ENCODE assay signal across 37 cellular contexts in genomic region chr22:16966251-16966650, GRCh38. TPM values are rescaled to one million over a fixed set of nuclear protein-coding genes. Genes with fewer than 3 reads are reported as not detected.
"Had no signal": no experiment of that assay in that cellular context is flagged by ENCODE, and none has a peak within 500 bp of the region (broad histone marks: within the 10 kb centered on the region; RNA-seq: fewer than 3 reads in every experiment).

No MANE protein-coding gene starts in this region.

- H3K27ac ChIP-seq: adrenal gland, body of pancreas, brain microvascular endothelial cell, breast epithelium, VCaP had no signal

- H3K27ac Mint-ChIP-seq: activated B cell treated with CpG ODN at 0.5 μM for 24 hours; activated CD4-positive, alpha-beta memory T cell treated with anti-CD3 and anti-CD28 coated beads for 36 hours; activated CD4-positive, alpha-beta T cell treated with anti-CD3 and anti-CD28 coated beads, Interleukin-2, amount 10 ng/mL, durations not matched to agents 24 days and 14 days; activated CD8-positive, alpha-beta T cell treated with anti-CD3 and anti-CD28 coated beads for 36 hours; activated naive CD4-positive, alpha-beta T cell treated with anti-CD3 and anti-CD28 coated beads for 36 hours; activated naive CD8-positive, alpha-beta T cell treated with anti-CD3 and anti-CD28 coated beads for 36 hours; activated T-cell treated with anti-CD3 and anti-CD28 coated beads, Interleukin-2, amount 50 U/mL, for 72 hours; activated T-helper 1 cell treated with anti-CD3 and anti-CD28 coated beads, Interleukin-12 subunit alpha, Interleukin-12 subunit beta, Interleukin-2, Interleukin-4 antibody, amounts not matched to agents 30 ng/mL and 10 ng/mL and 1 ng/mL, durations not matched to agents 14 hours and 24 hours and 36 hours; activated T-helper 17 cell treated with anti-CD3 and anti-CD28 coated beads, Interleukin-2, amount 50 U/mL, for 72 hours; T-cell; T-helper 2 cell treated with Interferon-gamma antibody and Interleukin-4, amounts not matched to agents 5 μg/mL and 100 μg/mL, for 36 hours had no signal

- H3K9me3 Mint-ChIP-seq: activated B cell treated with CpG ODN at 0.5 μM for 24 hours; activated CD4-positive, alpha-beta memory T cell treated with anti-CD3 and anti-CD28 coated beads for 36 hours; activated CD4-positive, alpha-beta T cell treated with anti-CD3 and anti-CD28 coated beads, Interleukin-2, amount 10 ng/mL, durations not matched to agents 24 days and 14 days; activated CD8-positive, alpha-beta T cell treated with anti-CD3 and anti-CD28 coated beads for 36 hours; activated naive CD4-positive, alpha-beta T cell treated with anti-CD3 and anti-CD28 coated beads for 36 hours; activated naive CD4-positive, alpha-beta T cell treated with anti-CD3 and anti-CD28 coated beads, Interleukin-2, amount 50 U/mL, for 72 hours; activated naive CD8-positive, alpha-beta T cell treated with anti-CD3 and anti-CD28 coated beads for 36 hours; activated T-cell treated with anti-CD3 and anti-CD28 coated beads, Interleukin-2, amount 50 U/mL, for 4 hours; activated T-cell treated with anti-CD3 and anti-CD28 coated beads, Interleukin-2, amount 50 U/mL, for 72 hours; activated T-helper 1 cell treated with anti-CD3 and anti-CD28 coated beads, Interleukin-12 subunit alpha, Interleukin-12 subunit beta, Interleukin-2, Interleukin-4 antibody, amounts not matched to agents 30 ng/mL and 10 ng/mL and 1 ng/mL, durations not matched to agents 14 hours and 24 hours and 36 hours; activated T-helper 17 cell treated with anti-CD3 and anti-CD28 coated beads, Interleukin-2, amount 50 U/mL, for 72 hours; T-cell; T-helper 2 cell treated with Interferon-gamma antibody and Interleukin-4, amounts not matched to agents 5 μg/mL and 100 μg/mL, for 36 hours had no signal

- H3K4me1 Mint-ChIP-seq: activated B cell treated with CpG ODN at 0.5 μM for 24 hours; activated T-helper 17 cell treated with anti-CD3 and anti-CD28 coated beads, Interleukin-2, amount 50 U/mL, for 72 hours had no signal

- H3K4me1 ChIP-seq: adrenal gland, body of pancreas, breast epithelium had no signal

- H3K27me3 Mint-ChIP-seq: activated CD4-positive, alpha-beta T cell treated with anti-CD3 and anti-CD28 coated beads, Interleukin-2, amount 10 ng/mL, durations not matched to agents 24 days and 14 days; activated CD8-positive, alpha-beta T cell treated with anti-CD3 and anti-CD28 coated beads for 36 hours; activated naive CD8-positive, alpha-beta T cell treated with anti-CD3 and anti-CD28 coated beads for 36 hours; T-cell had no signal

- H3K36me3 Mint-ChIP-seq: activated CD4-positive, alpha-beta memory T cell treated with anti-CD3 and anti-CD28 coated beads for 36 hours; activated naive CD4-positive, alpha-beta T cell treated with anti-CD3 and anti-CD28 coated beads, Interleukin-2, amount 50 U/mL, for 72 hours; activated naive CD8-positive, alpha-beta T cell treated with anti-CD3 and anti-CD28 coated beads for 36 hours; T-cell had no signal

- DNase-seq: activated B cell treated with CpG ODN at 0.5 μM for 24 hours; activated CD4-positive, alpha-beta memory T cell treated with anti-CD3 and anti-CD28 coated beads for 36 hours; activated CD4-positive, alpha-beta T cell treated with anti-CD3 and anti-CD28 coated beads for 4 hours; activated CD4-positive, alpha-beta T cell treated with anti-CD3 and anti-CD28 coated beads, Interleukin-2, amount 10 ng/mL, durations not matched to agents 24 days and 14 days; activated CD4-positive, alpha-beta T cell treated with anti-CD3 and anti-CD28 coated beads, Interleukin-2, amount 50 U/mL, for 1 hour; activated CD4-positive, alpha-beta T cell treated with anti-CD3 and anti-CD28 coated beads, Interleukin-2, amount 50 U/mL, for 4 hours; activated CD4-positive, CD25-positive, alpha-beta regulatory T cell treated with anti-CD3 and anti-CD28 coated beads, Interleukin-2, amount 50 U/mL, for 72 hours; activated CD8-positive, alpha-beta memory T cell treated with anti-CD3 and anti-CD28 coated beads, Interleukin-2, amount 50 U/mL, for 4 hours; activated CD8-positive, alpha-beta T cell treated with anti-CD3 and anti-CD28 coated beads for 36 hours; activated gamma-delta T cell treated with Interleukin-2 at 50 U/mL for 16 hours; activated naive CD4-positive, alpha-beta T cell; activated naive CD4-positive, alpha-beta T cell treated with anti-CD3 and anti-CD28 coated beads for 36 hours; activated naive CD4-positive, alpha-beta T cell treated with anti-CD3 and anti-CD28 coated beads, Interleukin-2, amount 50 U/mL, for 16 hours; activated naive CD8-positive, alpha-beta T cell treated with anti-CD3 and anti-CD28 coated beads for 36 hours; activated T-cell treated with anti-CD3 and anti-CD28 coated beads for 4 hours; activated T-cell treated with anti-CD3 and anti-CD28 coated beads, Interleukin-2, amount 50 U/mL, for 1 hour; activated T-cell treated with anti-CD3 and anti-CD28 coated beads, Interleukin-2, amount 50 U/mL, for 4 hours; activated T-cell treated with anti-CD3 and anti-CD28 coated beads, Interleukin-2, amount 50 U/mL, for 72 hours; adrenal gland; amniotic stem cell; body of pancreas; brain microvascular endothelial cell; central memory CD4-positive, alpha-beta T cell; T-cell; T-helper 2 cell; T-helper 9 cell had no signal

- H3K36me3 ChIP-seq: adrenal gland, brain microvascular endothelial cell, breast epithelium had no signal

- H3K9me3 ChIP-seq: adrenal gland, body of pancreas, breast epithelium had no signal

- H3K27me3 ChIP-seq: adrenal gland, body of pancreas, brain microvascular endothelial cell had no signal

- ATAC-seq: activated CD8-positive, alpha-beta T cell treated with anti-CD3 and anti-CD28 coated beads for 36 hours; activated naive CD4-positive, alpha-beta T cell treated with anti-CD3 and anti-CD28 coated beads, Interleukin-2, amount 50 U/mL, for 72 hours; activated T-cell treated with anti-CD3 and anti-CD28 coated beads, Interleukin-2, amount 50 U/mL, for 4 hours; activated T-cell treated with anti-CD3 and anti-CD28 coated beads, Interleukin-2, amount 50 U/mL, for 72 hours; activated T-helper 17 cell treated with anti-CD3 and anti-CD28 coated beads, Interleukin-2, amount 50 U/mL, for 72 hours; body of pancreas; T-cell had no signal

- H3K4me3 ChIP-seq: adrenal gland, body of pancreas, breast epithelium had no signal

- H3K4me3 Mint-ChIP-seq: activated B cell treated with CpG ODN at 0.5 μM for 24 hours; activated CD4-positive, alpha-beta memory T cell treated with anti-CD3 and anti-CD28 coated beads for 36 hours; activated CD4-positive, alpha-beta T cell treated with anti-CD3 and anti-CD28 coated beads, Interleukin-2, amount 10 ng/mL, durations not matched to agents 24 days and 14 days; activated CD8-positive, alpha-beta T cell treated with anti-CD3 and anti-CD28 coated beads for 36 hours; activated naive CD4-positive, alpha-beta T cell treated with anti-CD3 and anti-CD28 coated beads for 36 hours; activated naive CD8-positive, alpha-beta T cell treated with anti-CD3 and anti-CD28 coated beads for 36 hours; activated T-cell treated with anti-CD3 and anti-CD28 coated beads, Interleukin-2, amount 50 U/mL, for 4 hours; activated T-cell treated with anti-CD3 and anti-CD28 coated beads, Interleukin-2, amount 50 U/mL, for 72 hours; activated T-helper 1 cell treated with anti-CD3 and anti-CD28 coated beads, Interleukin-12 subunit alpha, Interleukin-12 subunit beta, Interleukin-2, Interleukin-4 antibody, amounts not matched to agents 30 ng/mL and 10 ng/mL and 1 ng/mL, durations not matched to agents 14 hours and 24 hours and 36 hours; activated T-helper 17 cell treated with anti-CD3 and anti-CD28 coated beads, Interleukin-2, amount 50 U/mL, for 72 hours; T-cell; T-helper 2 cell treated with Interferon-gamma antibody and Interleukin-4, amounts not matched to agents 5 μg/mL and 100 μg/mL, for 36 hours had no signal

RNA-seq across cellular contexts. Expression of gene GAB4, which starts 41.8 kb away (rescaled TPM):
- total RNA-seq: activated CD4-positive, alpha-beta memory T cell treated with anti-CD3 and anti-CD28 coated beads for 36 hours; activated CD4-positive, alpha-beta T cell treated with anti-CD3 and anti-CD28 coated beads, Interleukin-2, amount 10 ng/mL, durations not matched to agents 24 days and 14 days; activated CD8-positive, alpha-beta memory T cell treated with anti-CD3 and anti-CD28 coated beads for 36 hours; activated CD8-positive, alpha-beta T cell treated with anti-CD3 and anti-CD28 coated beads for 36 hours; activated naive CD4-positive, alpha-beta T cell treated with anti-CD3 and anti-CD28 coated beads for 36 hours; activated naive CD4-positive, alpha-beta T cell treated with anti-CD3 and anti-CD28 coated beads, Interleukin-2, amount 50 U/mL, for 72 hours; activated T-cell treated with anti-CD3 and anti-CD28 coated beads, Interleukin-2, amount 50 U/mL, for 4 hours; activated T-cell treated with anti-CD3 and anti-CD28 coated beads, Interleukin-2, amount 50 U/mL, for 72 hours; activated T-helper 1 cell treated with anti-CD3 and anti-CD28 coated beads, Interleukin-12 subunit alpha, Interleukin-12 subunit beta, Interleukin-2, Interleukin-4 antibody, amounts not matched to agents 30 ng/mL and 10 ng/mL and 1 ng/mL, durations not matched to agents 14 hours and 24 hours and 36 hours; activated T-helper 17 cell treated with anti-CD3 and anti-CD28 coated beads, Interleukin-2, amount 50 U/mL, for 72 hours; adrenal gland; aorta; astrocyte; body of pancreas; breast epithelium; cardiac septum; T-helper 1 cell treated with Interleukin-12 subunit alpha and Interleukin-12 subunit beta and Interleukin-4 antibody, amounts not matched to agents 30 ng/mL and 1 ng/mL, for 36 hours had no signal
- polyA plus RNA-seq: aorta had no signal
